Comparison of ENCODE assay signal across 18 cellular contexts in genomic region chr20:2285618-2286017, GRCh38. TPM values are rescaled to one million over a fixed set of nuclear protein-coding genes. Genes with fewer than 3 reads are reported as not detected.
"Had no signal": no experiment of that assay in that cellular context is flagged by ENCODE, and none has a peak within 500 bp of the region (broad histone marks: within the 10 kb centered on the region; RNA-seq: fewer than 3 reads in every experiment).

No MANE protein-coding gene starts in this region.

- H3K4me1 ChIP-seq: upper lobe of right lung had no signal

- DNase-seq: activated CD4-positive, alpha-beta T cell treated with anti-CD3 and anti-CD28 coated beads, Interleukin-2, amount 50 U/mL, for 1 hour; activated CD4-positive, CD25-positive, alpha-beta regulatory T cell treated with anti-CD3 and anti-CD28 coated beads, Interleukin-2, amount 50 U/mL, for 72 hours; activated CD8-positive, alpha-beta memory T cell treated with anti-CD3 and anti-CD28 coated beads, Interleukin-2, amount 50 U/mL, for 4 hours; activated naive CD4-positive, alpha-beta T cell treated with anti-CD3 and anti-CD28 coated beads for 36 hours; activated T-cell treated with anti-CD3 and anti-CD28 coated beads, Interleukin-2, amount 50 U/mL, for 4 hours; body of pancreas; caudate nucleus; retina; stimulated activated CD4-positive, alpha-beta T cell treated with anti-CD3 and anti-CD28 coated beads, Interleukin-12 subunit alpha, Interleukin-12 subunit beta, amount 100 ng/mL, for 4 hours; stimulated activated CD4-positive, alpha-beta T cell treated with anti-CD3 and anti-CD28 coated beads, Interleukin-1b, Interleukin-23, amount 100 ng/mL, for 48 hours; stimulated activated CD8-positive, alpha-beta memory T cell treated with anti-CD3 and anti-CD28 coated beads, Interleukin-4, amount 100 ng/mL, for 48 hours; stimulated activated naive CD4-positive, alpha-beta T cell; upper lobe of right lung had no signal

- H3K9me3 ChIP-seq: body of pancreas, upper lobe of right lung had no signal

- H3K4me3 ChIP-seq: body of pancreas, esophagus muscularis mucosa, upper lobe of right lung had no signal

- H3K27me3 ChIP-seq: body of pancreas, upper lobe of right lung had no signal

- ATAC-seq: activated T-cell treated with anti-CD3 and anti-CD28 coated beads, Interleukin-2, amount 50 U/mL, for 4 hours; body of pancreas; left lobe of liver; upper lobe of right lung had no signal

- H3K36me3 ChIP-seq: esophagus muscularis mucosa, upper lobe of right lung had no signal

- H3K27ac ChIP-seq: esophagus muscularis mucosa, upper lobe of right lung had no signal

RNA-seq across cellular contexts. Expression of gene TGM3, which starts 10.2 kb away (rescaled TPM):
- total RNA-seq: activated naive CD4-positive, alpha-beta T cell treated with anti-CD3 and anti-CD28 coated beads for 36 hours; lung microvascular endothelial cell; omental fat pad; posterior vena cava; upper lobe of right lung had no signal
